8 cellular contexts compared by ENCODE assay signal in the genomic region with DNA sequence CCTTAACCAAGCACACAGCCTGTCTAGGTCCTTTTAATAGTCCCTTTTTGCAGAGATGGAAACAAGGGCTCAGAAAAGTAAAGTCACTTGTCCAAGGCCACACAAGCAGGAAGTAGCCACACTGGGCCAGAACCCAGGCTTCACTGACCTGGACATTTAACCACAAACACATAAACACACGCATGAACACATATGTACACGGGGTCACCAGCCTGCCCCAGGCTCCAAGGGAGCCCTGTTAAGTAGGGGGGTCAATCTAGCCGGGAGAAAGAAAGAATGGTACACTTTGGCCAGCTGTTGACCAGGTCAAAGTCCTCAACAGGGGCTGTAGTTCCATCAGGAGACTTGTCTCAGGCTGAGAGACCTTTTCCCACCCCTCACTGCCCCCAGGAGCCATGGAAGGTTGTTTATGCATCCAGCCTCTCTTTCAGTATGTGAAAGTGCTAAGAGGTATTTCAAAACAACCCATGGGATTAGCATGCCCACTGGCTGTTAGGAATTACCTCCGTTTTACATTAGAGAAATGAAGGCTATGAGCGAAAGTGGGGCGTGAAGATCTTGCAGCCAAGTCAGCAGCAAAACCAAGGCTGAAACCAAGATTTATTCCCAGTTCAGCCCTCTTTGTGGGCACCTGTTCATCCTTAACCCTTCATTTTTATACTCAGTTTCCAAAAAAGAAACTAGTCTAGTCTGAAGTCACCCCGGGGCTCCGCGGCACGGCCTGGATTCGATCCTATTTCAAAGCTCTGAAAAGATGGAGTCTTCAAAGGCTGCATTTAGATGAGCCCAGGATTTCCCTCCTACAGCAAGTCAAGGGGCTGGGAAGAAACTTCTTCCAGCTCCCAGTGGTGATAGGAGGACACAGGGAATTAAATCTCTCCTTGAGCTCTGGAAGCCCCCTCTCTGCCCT. TPM values are rescaled to one million over a fixed set of nuclear protein-coding genes. Genes with fewer than 3 reads are reported as not detected.
DNase-seq lines count a peak whose midpoint lies in the region; ATAC-seq and TF ChIP-seq lines count a peak whose summit lies in the region.
"Had no signal": no experiment of that assay in that cellular context is flagged by ENCODE, and none has a peak within 500 bp of the region (broad histone marks: within the 10 kb centered on the region; RNA-seq: fewer than 3 reads in every experiment).

No MANE protein-coding gene starts in this region.

- H3K27ac Mint-ChIP-seq in activated CD8-positive, alpha-beta memory T cell treated with anti-CD3 and anti-CD28 coated beads, Interleukin-2, amount 10 ng/mL, durations not matched to agents 7 days and 5 days: no peak overlapping the region

- no peak overlapping the region for H3K4me3 ChIP-seq in esophagus (ENCODE audit: low read depth in 1 of 2, low read length in 2 of 2)
- H3K4me3 ChIP-seq in gastrocnemius medialis: peak overlapping the region in 2 of 4 donors; percentile 28 to 39

- H3K9me3 ChIP-seq in esophagus (ENCODE audit: control insufficient read depth in 2 of 2, insufficient read depth in 1 of 2, low read depth in 1 of 2, low read length in 1 of 2) (no peaks in the 10 kb centered on the region), gastrocnemius medialis (no peaks in the 10 kb centered on the region)

- H3K27me3 ChIP-seq in esophagus (ENCODE audit: control insufficient read depth in 1 of 2, insufficient read depth in 2 of 2, low read length in 2 of 2) (no peaks in the 10 kb centered on the region), gastrocnemius medialis (no peaks in the 10 kb centered on the region)

- CTCF ChIA-PET in activated CD8-positive, alpha-beta memory T cell treated with anti-CD3 and anti-CD28 coated beads, Interleukin-2, amount 10 ng/mL, durations not matched to agents 7 days and 5 days (lab: Charles Lee): interaction anchor here (1.1 to 2.1 kb wide), 2 partner anchors 44 to 99 kb away, joined by 3 to 8 read pairs; no protein-coding TSS in a partner anchor

- H3K27me3 Mint-ChIP-seq in activated CD8-positive, alpha-beta memory T cell treated with anti-CD3 and anti-CD28 coated beads, Interleukin-2, amount 10 ng/mL, durations not matched to agents 7 days and 5 days: no peaks in the 10 kb centered on the region

- no peak for TF ChIP-seq CTCF in gastrocnemius medialis (IDR thresholded peaks at IDR 0.05 in 4 of 5, conservative IDR thresholded peaks at IDR 0.05 in 1 of 5)

- peak; percentile 34 for DNase-seq in NCI-H226
- peak in 1 of 2 donors; percentile 20 for DNase-seq in gastrocnemius medialis
- DNase-seq in activated CD8-positive, alpha-beta memory T cell treated with anti-CD3 and anti-CD28 coated beads, Interleukin-2, amount 10 ng/mL, durations not matched to agents 7 days and 5 days: no peak
- no peak for DNase-seq in NCI-H1694 (lab: John Stamatoyannopoulos, UW)
- DNase-seq: DMS79 treated with DMSO at 0.1 percent for 48 hours; stimulated activated CD4-positive, alpha-beta T cell treated with anti-CD3 and anti-CD28 coated beads, Interleukin-4, amount 100 ng/mL, for 1 hour had no signal

- ATAC-seq in gastrocnemius medialis (no peak), GM21576 (IDR thresholded peaks at IDR 0.05; ENCODE audit: unreplicated experiment) (no peak)
- ATAC-seq in activated CD8-positive, alpha-beta memory T cell treated with anti-CD3 and anti-CD28 coated beads, Interleukin-2, amount 10 ng/mL, durations not matched to agents 7 days and 5 days: no peak

- in situ Hi-C loops in gastrocnemius medialis (cut with MboI; ENCODE audit: low sequenced_read_pairs in 4 of 4): loop anchor here in 2 of 4 donors (25.0 kb wide), 2 partner anchors 1126 to 1151 kb away; partner anchors contain the start of genes JPH2 (in 1 of the 2) and OSER1 (in 1 of the 2)

- peak in 1 of 2 donors; percentile 3 for TF ChIP-seq POLR2A in gastrocnemius medialis (IDR thresholded peaks at IDR 0.05)

- H3K4me3 Mint-ChIP-seq in activated CD8-positive, alpha-beta memory T cell treated with anti-CD3 and anti-CD28 coated beads, Interleukin-2, amount 10 ng/mL, durations not matched to agents 7 days and 5 days: no peak overlapping the region

- H3K4me1 Mint-ChIP-seq in activated CD8-positive, alpha-beta memory T cell treated with anti-CD3 and anti-CD28 coated beads, Interleukin-2, amount 10 ng/mL, durations not matched to agents 7 days and 5 days: peaks cover 12% of the 10 kb centered on the region

- H3K9me3 Mint-ChIP-seq in activated CD8-positive, alpha-beta memory T cell treated with anti-CD3 and anti-CD28 coated beads, Interleukin-2, amount 10 ng/mL, durations not matched to agents 7 days and 5 days (ENCODE audit: low read depth): no peaks in the 10 kb centered on the region

- peaks cover 15 to 47% of the 10 kb centered on the region in 2 donors for H3K4me1 ChIP-seq in esophagus (ENCODE audit: control insufficient read depth in 2 of 2, insufficient read depth in 2 of 2, low read length in 1 of 2)
- H3K4me1 ChIP-seq in gastrocnemius medialis: peaks cover 70 to 71% of the 10 kb centered on the region in 2 donors

- 73 to 75% methylated on average over 11 of the region's 11 CpGs for WGBS in esophagus, 2 donors

- intact Hi-C loops in gastrocnemius medialis (cut with DNase I; ENCODE audit: low total_unique reads): loop anchor here (5.0 kb wide), 2 partner anchors 756 to 1156 kb away; partner anchors contain the start of gene PKIG

- H3K27ac ChIP-seq in esophagus (ENCODE audit: low read depth in 2 of 2, low read length in 1 of 2): peak overlapping the region; percentile 83 to 98
- H3K27ac ChIP-seq in gastrocnemius medialis: peak overlapping the region; percentile 90 to 100 (median 98)

- no peaks in the 10 kb centered on the region for H3K36me3 Mint-ChIP-seq in activated CD8-positive, alpha-beta memory T cell treated with anti-CD3 and anti-CD28 coated beads, Interleukin-2, amount 10 ng/mL, durations not matched to agents 7 days and 5 days

- peaks cover 8 to 17% of the 10 kb centered on the region in 2 donors for H3K36me3 ChIP-seq in esophagus (ENCODE audit: control insufficient read depth in 2 of 2, insufficient read depth in 2 of 2, low read length in 1 of 2)
- peaks cover 2 to 26% of the 10 kb centered on the region in 2 donors for H3K36me3 ChIP-seq in gastrocnemius medialis

RNA-seq across cellular contexts. Expression of gene SDC4, which starts 9.8 kb away (rescaled TPM):
- 10 to 100 TPM; 49.4 to 64.6 TPM for polyA plus RNA-seq in esophagus
- 100 to 1,000 TPM in 2 of 4 donors, 10 to 100 TPM in 2; 50.4 to 168 (median 97.8) TPM for total RNA-seq in gastrocnemius medialis
- 10 to 100 TPM; 15.0 to 50.7 TPM for total RNA-seq in activated CD8-positive, alpha-beta memory T cell treated with anti-CD3 and anti-CD28 coated beads, Interleukin-2, amount 10 ng/mL, durations not matched to agents 7 days and 5 days

RNA-seq across cellular contexts. Expression of gene SYS1, which starts 24.6 kb away (rescaled TPM):
- polyA plus RNA-seq in esophagus: 10 to 100 TPM in 1 of 2 donors, 1 to 10 TPM in 1; 8.4 to 16.5 TPM
- 10 to 100 TPM; 34.0 to 59.5 (median 43.7) TPM for total RNA-seq in gastrocnemius medialis
- 10 to 100 TPM; 19.6 to 24.9 TPM for total RNA-seq in activated CD8-positive, alpha-beta memory T cell treated with anti-CD3 and anti-CD28 coated beads, Interleukin-2, amount 10 ng/mL, durations not matched to agents 7 days and 5 days

RNA-seq across cellular contexts. Expression of gene MATN4, which starts 30.3 kb away (rescaled TPM):
- under 1 TPM; 0.08 TPM for polyA plus RNA-seq in esophagus
- not detected for total RNA-seq in gastrocnemius medialis
- 1 to 10 TPM in 1 of 2 experiments, under 1 TPM in 1; 0.64 to 2.2 TPM for total RNA-seq in activated CD8-positive, alpha-beta memory T cell treated with anti-CD3 and anti-CD28 coated beads, Interleukin-2, amount 10 ng/mL, durations not matched to agents 7 days and 5 days

RNA-seq across cellular contexts. Expression of gene RBPJL, which starts 31.7 kb away (rescaled TPM):
- polyA plus RNA-seq in esophagus: under 1 TPM; 0.04 TPM
- not detected for total RNA-seq in gastrocnemius medialis
- not detected for total RNA-seq in activated CD8-positive, alpha-beta memory T cell treated with anti-CD3 and anti-CD28 coated beads, Interleukin-2, amount 10 ng/mL, durations not matched to agents 7 days and 5 days

RNA-seq across cellular contexts. Expression of gene TP53TG5, which starts 39.7 kb away (rescaled TPM):
- polyA plus RNA-seq in esophagus: under 1 TPM in 1 of 2 donors, not detected in 1; 0.13 TPM
- total RNA-seq in gastrocnemius medialis: not detected
- under 1 TPM in 1 of 2 experiments, not detected in 1; 0.15 TPM for total RNA-seq in activated CD8-positive, alpha-beta memory T cell treated with anti-CD3 and anti-CD28 coated beads, Interleukin-2, amount 10 ng/mL, durations not matched to agents 7 days and 5 days
